ENCODE assay signal across 8 cellular contexts in genomic region chr14:105529506-105530445, GRCh38. TPM values are rescaled to one million over a fixed set of nuclear protein-coding genes. Genes with fewer than 3 reads are reported as not detected.
DNase-seq lines count a peak whose midpoint lies in the region; ATAC-seq and TF ChIP-seq lines count a peak whose summit lies in the region.

No MANE protein-coding gene starts in this region.

- CTCF ChIA-PET in activated CD8-positive, alpha-beta T cell treated with anti-CD3 and anti-CD28 coated beads, Interleukin-2, amount 10 ng/mL, durations not matched to agents 7 days and 5 days (lab: Charles Lee): interaction anchor here (1.1 to 2.9 kb wide), 5 partner anchors 37 to 159 kb away, joined by 3 to 17 read pairs (median 11); no protein-coding TSS in a partner anchor

- in situ Hi-C loops in GM13977 (cut with MboI; ENCODE audit: low pct_unique_long_range_greater_than_20kb, low sequenced_read_pairs, unreplicated experiment): no loop called here

- peak overlapping the region; percentile 89 for H3K27ac Mint-ChIP-seq in activated CD8-positive, alpha-beta T cell treated with anti-CD3 and anti-CD28 coated beads, Interleukin-2, amount 10 ng/mL, durations not matched to agents 7 days and 5 days

- DNase-seq in GM13977 (ENCODE audit: low spot score) (peak; percentile 62), germinal center (ENCODE audit: low spot score) (peak; percentile 54), superior temporal gyrus (ENCODE audit: extremely low spot score) (no peak), iPS-NIHi11 (ENCODE audit: low spot score) (no peak), NCI-H146 treated with DMSO at 0.1 percent for 48 hours (lab: John Stamatoyannopoulos, UW; ENCODE audit: unreplicated experiment) (no peak)
- DNase-seq in activated CD8-positive, alpha-beta T cell treated with anti-CD3 and anti-CD28 coated beads, Interleukin-2, amount 10 ng/mL, durations not matched to agents 7 days and 5 days: peak; percentile 68
- peak; percentile 52 for DNase-seq in stimulated activated CD4-positive, alpha-beta T cell treated with anti-CD3 and anti-CD28 coated beads, Interleukin-4, amount 100 ng/mL, for 24 hours

- no peak for TF ChIP-seq CTCF in GM13977 (IDR thresholded peaks at IDR 0.05; ENCODE audit: extremely low read depth, insufficient read depth, missing control alignments)

- H3K9me3 Mint-ChIP-seq in activated CD8-positive, alpha-beta T cell treated with anti-CD3 and anti-CD28 coated beads, Interleukin-2, amount 10 ng/mL, durations not matched to agents 7 days and 5 days (ENCODE audit: insufficient read depth): no peaks in the 10 kb centered on the region

- POLR2A ChIA-PET in activated CD8-positive, alpha-beta T cell treated with anti-CD3 and anti-CD28 coated beads, Interleukin-2, amount 10 ng/mL, durations not matched to agents 7 days and 5 days (lab: Charles Lee): interaction anchor here (0.9 to 2.2 kb wide), 3 partner anchors 38 to 40 kb away, joined by 3 to 11 read pairs (median 3); no protein-coding TSS in a partner anchor

- peaks cover 37% of the 10 kb centered on the region for H3K4me1 Mint-ChIP-seq in activated CD8-positive, alpha-beta T cell treated with anti-CD3 and anti-CD28 coated beads, Interleukin-2, amount 10 ng/mL, durations not matched to agents 7 days and 5 days (ENCODE audit: low read depth)

- H3K27me3 Mint-ChIP-seq in activated CD8-positive, alpha-beta T cell treated with anti-CD3 and anti-CD28 coated beads, Interleukin-2, amount 10 ng/mL, durations not matched to agents 7 days and 5 days (ENCODE audit: low read depth): peaks cover 12% of the 10 kb centered on the region

- ATAC-seq in activated CD8-positive, alpha-beta T cell treated with anti-CD3 and anti-CD28 coated beads, Interleukin-2, amount 10 ng/mL, durations not matched to agents 7 days and 5 days: peak; percentile 31
- no peak for ATAC-seq in HG03097 (IDR thresholded peaks at IDR 0.05; ENCODE audit: low FRiP score, unreplicated experiment)

- H3K36me3 Mint-ChIP-seq in activated CD8-positive, alpha-beta T cell treated with anti-CD3 and anti-CD28 coated beads, Interleukin-2, amount 10 ng/mL, durations not matched to agents 7 days and 5 days (ENCODE audit: low read depth): no peaks in the 10 kb centered on the region

- peak overlapping the region; percentile 80 for H3K4me3 Mint-ChIP-seq in activated CD8-positive, alpha-beta T cell treated with anti-CD3 and anti-CD28 coated beads, Interleukin-2, amount 10 ng/mL, durations not matched to agents 7 days and 5 days

RNA-seq across cellular contexts. Expression of gene TMEM121, which starts 3.4 kb away (rescaled TPM):
- total RNA-seq in activated CD8-positive, alpha-beta T cell treated with anti-CD3 and anti-CD28 coated beads, Interleukin-2, amount 10 ng/mL, durations not matched to agents 7 days and 5 days: 1 to 10 TPM; 8.6 to 9.2 TPM

RNA-seq across cellular contexts. Expression of gene TEDC1, which starts 38.7 kb away (rescaled TPM):
- 10 to 100 TPM; 56.5 to 61.8 TPM for total RNA-seq in activated CD8-positive, alpha-beta T cell treated with anti-CD3 and anti-CD28 coated beads, Interleukin-2, amount 10 ng/mL, durations not matched to agents 7 days and 5 days

RNA-seq across cellular contexts. Expression of gene CRIP1, which starts 43.1 kb away (rescaled TPM):
- total RNA-seq in activated CD8-positive, alpha-beta T cell treated with anti-CD3 and anti-CD28 coated beads, Interleukin-2, amount 10 ng/mL, durations not matched to agents 7 days and 5 days: 100 to 1,000 TPM; 587 to 613 TPM

RNA-seq across cellular contexts. Expression of gene CRIP2, which starts 55.2 kb away (rescaled TPM):
- under 1 TPM; 0.21 to 0.31 TPM for total RNA-seq in activated CD8-positive, alpha-beta T cell treated with anti-CD3 and anti-CD28 coated beads, Interleukin-2, amount 10 ng/mL, durations not matched to agents 7 days and 5 days

Comparison
In these comparisons a context has a peak if more than half of its experiments do, and no peak if none do; other contexts are left out.
1. DNase-seq: peak in GM13977 (single experiment), activated CD8-positive, alpha-beta T cell treated with anti-CD3 and anti-CD28 coated beads, Interleukin-2, amount 10 ng/mL, durations not matched to agents 7 days and 5 days (single experiment), germinal center (single experiment) and stimulated activated CD4-positive, alpha-beta T cell treated with anti-CD3 and anti-CD28 coated beads, Interleukin-4, amount 100 ng/mL, for 24 hours (single experiment); none in superior temporal gyrus (single experiment), iPS-NIHi11 (single experiment) and NCI-H146 treated with DMSO at 0.1 percent for 48 hours (single experiment).